Comparison of ENCODE assay signal across 1 cellular context in genomic region chr22:42439021-42439420, GRCh38.
TF ChIP-seq lines count a peak whose summit lies in the region.

No MANE protein-coding gene starts in this region.

TF ChIP-seq in H1, 55 proteins besides CTCF, POLR2A, EP300 and RAD21 (continued from another document):
- TF ChIP-seq NANOG (IDR thresholded peaks at IDR 0.05; ENCODE audit: insufficient read depth, low read depth, low read length, poor library complexity, severe bottlenecking) (no peak), SAP30 (IDR thresholded peaks at IDR 0.05; ENCODE audit: insufficient read depth, insufficient replicate concordance, low read length) (no peak), CBX5 (IDR thresholded peaks at IDR 0.05; ENCODE audit: low read depth, low read length) (no peak), NRF1 (IDR thresholded peaks at IDR 0.05; ENCODE audit: low read depth, low read length) (no peak), BRCA1 (IDR thresholded peaks at IDR 0.05; ENCODE audit: low read depth, low read length) (no peak), FOSL1 (IDR thresholded peaks at IDR 0.05; ENCODE audit: insufficient read depth, low read depth, low read length) (no peak), RBBP5 (IDR thresholded peaks at IDR 0.05; ENCODE audit: borderline replicate concordance, low read depth, low read length) (no peak), EZH2 (IDR thresholded peaks at IDR 0.05; ENCODE audit: low read depth, low read length, severe bottlenecking) (no peak), USF2 (IDR thresholded peaks at IDR 0.05; ENCODE audit: low read length) (no peak), ASH2L (IDR thresholded peaks at IDR 0.05; ENCODE audit: low read length) (no peak), BCL11A (IDR thresholded peaks at IDR 0.05; ENCODE audit: low read depth in 2 of 2, low read length in 2 of 2) (no peak), ZNF274 (IDR thresholded peaks at IDR 0.05; ENCODE audit: borderline replicate concordance, extremely low read depth, low read length) (no peak), RNF2 (IDR thresholded peaks at IDR 0.05; ENCODE audit: borderline replicate concordance, low read depth, low read length, missing control alignments, poor library complexity, severe bottlenecking) (no peak), SIN3A (conservative IDR thresholded peaks at IDR 0.05 in 1 of 2, IDR thresholded peaks at IDR 0.05 in 1 of 2; ENCODE audit: low read depth in 1 of 2, low read length in 2 of 2) (no peak), E2F6 (IDR thresholded peaks at IDR 0.05) (no peak), CREB1 (IDR thresholded peaks at IDR 0.05) (no peak), JUND (IDR thresholded peaks at IDR 0.05; ENCODE audit: low read length) (no peak), ATF2 (IDR thresholded peaks at IDR 0.05; ENCODE audit: low read length) (no peak)
